10 cellular contexts compared by ENCODE assay signal in the genomic region with DNA sequence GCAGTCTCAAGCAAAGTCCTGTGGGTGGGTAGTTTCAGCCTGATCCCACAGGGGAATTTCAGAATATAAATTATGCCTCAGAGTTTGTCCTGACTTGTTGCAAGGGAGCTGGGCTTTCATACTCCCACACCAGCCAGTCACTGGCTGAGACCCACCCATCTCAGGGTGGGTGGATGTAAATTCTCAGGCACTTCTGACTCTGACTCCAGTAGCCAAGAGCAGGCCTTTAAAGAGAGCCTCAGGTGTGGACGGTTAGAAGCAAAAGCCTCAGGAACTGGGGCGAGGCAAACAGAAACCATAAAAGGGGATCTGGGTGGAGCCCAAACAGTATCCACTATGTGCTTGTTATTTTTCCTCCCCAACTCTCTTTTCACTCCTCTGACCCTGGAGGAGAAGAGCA. TPM values are rescaled to one million over a fixed set of nuclear protein-coding genes. Genes with fewer than 3 reads are reported as not detected.
DNase-seq lines count a peak whose midpoint lies in the region; ATAC-seq and TF ChIP-seq lines count a peak whose summit lies in the region.
"Had no signal": no experiment of that assay in that cellular context is flagged by ENCODE, and none has a peak within 500 bp of the region (broad histone marks: within the 10 kb centered on the region; RNA-seq: fewer than 3 reads in every experiment).

No MANE protein-coding gene starts in this region.

- no peak for TF ChIP-seq CTCF in omental fat pad (IDR thresholded peaks at IDR 0.05)

- ATAC-seq in GM21723 (IDR thresholded peaks at IDR 0.05; ENCODE audit: unreplicated experiment): peak; percentile 88
- peak; percentile 75 for ATAC-seq in HG03469 (IDR thresholded peaks at IDR 0.05; ENCODE audit: unreplicated experiment)
- peak; percentile 66 for ATAC-seq in omental fat pad (ENCODE audit: low FRiP score)

- DNase-seq in activated T-cell treated with anti-CD3 and anti-CD28 coated beads for 48 hours (ENCODE audit: low read depth) (peak; percentile 12), omental fat pad (ENCODE audit: low spot score) (no peak), NK-92 (lab: John Stamatoyannopoulos, UW; ENCODE audit: unreplicated experiment) (no peak), NCI-H1930 (lab: John Stamatoyannopoulos, UW) (no peak)
- no peak for DNase-seq in activated T-cell treated with anti-CD3 and anti-CD28 coated beads, Interleukin-2, amount 50 U/mL, for 48 hours
- no peak for DNase-seq in activated CD4-positive, CD25-positive, alpha-beta regulatory T cell (lab: John Stamatoyannopoulos, UW)
- DNase-seq: NCI-H1694 treated with DMSO at 0.1 percent for 48 hours, SHP77 had no signal

RNA-seq across cellular contexts. Expression of a gene that starts 28.6 kb away (rescaled TPM):
- total RNA-seq in omental fat pad: 10 to 100 TPM; 44.6 to 60.9 (median 55.7) TPM
